ENCODE assay signal across 23 cellular contexts in genomic region chr17:40295471-40296457, GRCh38. TPM values are rescaled to one million over a fixed set of nuclear protein-coding genes. Genes with fewer than 3 reads are reported as not detected.
DNase-seq lines count a peak whose midpoint lies in the region; ATAC-seq and TF ChIP-seq lines count a peak whose summit lies in the region.
"Had no signal": no experiment of that assay in that cellular context is flagged by ENCODE, and none has a peak within 500 bp of the region (broad histone marks: within the 10 kb centered on the region; RNA-seq: fewer than 3 reads in every experiment).

No MANE protein-coding gene starts in this region.

- H2BK120ac ChIP-seq in H9 (ENCODE audit: low read depth, low read length, poor library complexity, severe bottlenecking): no peak overlapping the region

- H2BK20ac ChIP-seq in H9 (ENCODE audit: low read depth, low read length, poor library complexity, severe bottlenecking): no peak overlapping the region

- H3K4me3 ChIP-seq in adipocyte (ENCODE audit: low read length) (peak overlapping the region; percentile 28), HAP-1 (no peak overlapping the region)
- H3K4me3 ChIP-seq: A549, body of pancreas, gastroesophageal sphincter, GM12878, K562, Peyer's patch, transverse colon had no signal

- no peaks in the 10 kb centered on the region for H3K9me3 ChIP-seq in H9 (ENCODE audit: control insufficient read depth, low read depth, low read length)
- no peaks in the 10 kb centered on the region for H3K9me3 ChIP-seq in adipocyte (ENCODE audit: control insufficient read depth, low read length)
- H3K9me3 ChIP-seq in HAP-1: no peaks in the 10 kb centered on the region
- H3K9me3 ChIP-seq: A549, body of pancreas, gastroesophageal sphincter, Peyer's patch, transverse colon had no signal

- no peak overlapping the region for H3K56ac ChIP-seq in H9 (ENCODE audit: insufficient read length, low read depth, low read length)

- H3K36me3 Mint-ChIP-seq in activated CD4-positive, alpha-beta T cell treated with anti-CD3 and anti-CD28 coated beads for 36 hours (ENCODE audit: low read depth): peaks cover 71% of the 10 kb centered on the region
- H3K36me3 Mint-ChIP-seq in H9 (ENCODE audit: insufficient read depth in 1 of 3, low read depth in 3 of 3): peaks cover 47 to 93% (median 75%) of the 10 kb centered on the region in 3 experiments

- ATAC-seq in activated CD4-positive, alpha-beta T cell treated with anti-CD3 and anti-CD28 coated beads for 36 hours: peak; percentile 89
- ATAC-seq in sciatic nerve: no peak
- ATAC-seq in GM18909 (IDR thresholded peaks at IDR 0.05; ENCODE audit: poor library complexity, unreplicated experiment): no peak
- ATAC-seq: A549, body of pancreas, gastroesophageal sphincter, GM12878, K562 had no signal

- no peak overlapping the region for H2BK12ac ChIP-seq in H9 (ENCODE audit: insufficient read length, low read depth, low read length)

- H3K4me3 Mint-ChIP-seq in activated CD4-positive, alpha-beta T cell treated with anti-CD3 and anti-CD28 coated beads for 36 hours: no peak overlapping the region
- peak overlapping the region; percentile 8 to 52; a peak in 4 of 5 replicates for H3K4me3 Mint-ChIP-seq in H9

- H3K27ac ChIP-seq in H9 (ENCODE audit: insufficient read length, low read depth, low read length): peak overlapping the region; percentile 49
- H3K27ac ChIP-seq: A549, gastroesophageal sphincter, HL-60, Peyer's patch, transverse colon had no signal

- no peak overlapping the region for H2AFZ ChIP-seq in H9 (ENCODE audit: low read length)

- H3K79me1 ChIP-seq in H9 (ENCODE audit: insufficient read depth, low read depth, low read length, poor library complexity, severe bottlenecking): peaks cover 7% of the 10 kb centered on the region

- H3K9ac ChIP-seq in H9 (ENCODE audit: extremely low read depth, insufficient read length, low read length) (no peak overlapping the region), adipocyte (ENCODE audit: low read length) (peak overlapping the region; percentile 54)

- no peak overlapping the region for H2BK5ac ChIP-seq in H9 (ENCODE audit: insufficient read length, low read length)

- no peak overlapping the region for H4K8ac ChIP-seq in H9 (replicated peaks; ENCODE audit: insufficient read length, low read depth, low read length)

- no CpG with 5 or more reads among the region's 5 CpGs for WGBS in H9 (ENCODE audit: extremely low coverage, insufficient read length, low lambda C conversion rate)

- peaks cover 5% of the 10 kb centered on the region; the same call in 1 of the 2 replicates for H3K79me2 ChIP-seq in H9 (ENCODE audit: insufficient read depth, low read length)

- intact Hi-C loops in activated CD4-positive, alpha-beta T cell treated with anti-CD3 and anti-CD28 coated beads for 36 hours (cut with DNase I, micrococcal nuclease): no loop called here
- intact Hi-C loops in sciatic nerve (cut with DNase I): no loop called here

- DNase-seq in activated CD4-positive, alpha-beta T cell treated with anti-CD3 and anti-CD28 coated beads for 36 hours: no peak
- no peak for DNase-seq in activated CD4-positive, alpha-beta T cell treated with anti-CD3 and anti-CD28 coated beads for 4 hours
- no peak for DNase-seq in H9
- no peak for DNase-seq in adipocyte (ENCODE audit: low read depth)
- peak; percentile 41 for DNase-seq in sciatic nerve (ENCODE audit: low spot score)
- DNase-seq in middle frontal gyrus (ENCODE audit: extremely low spot score, low spot score): no peak
- DNase-seq in HAP-1 (ENCODE audit: low spot score in 2 of 2): no peak
- DNase-seq: activated CD8-positive, alpha-beta memory T cell treated with anti-CD3 and anti-CD28 coated beads for 24 hours; activated naive CD4-positive, alpha-beta T cell; body of pancreas; C1 segment of cervical spinal cord; dermis blood vessel endothelial cell; GDM1; NCI-H2171 treated with DMSO at 0.1 percent for 48 hours; NCI-H774; transverse colon had no signal

- H3T11ph ChIP-seq in H9 (ENCODE audit: low read length): no peak overlapping the region

- peaks cover 29% of the 10 kb centered on the region for H3K4me1 Mint-ChIP-seq in activated CD4-positive, alpha-beta T cell treated with anti-CD3 and anti-CD28 coated beads for 36 hours
- H3K4me1 Mint-ChIP-seq in H9: peaks cover 40 to 42% of the 10 kb centered on the region in 2 experiments

- H3K18ac ChIP-seq in H9 (ENCODE audit: insufficient read length, low read depth, low read length): no peak overlapping the region

- H3K9me3 Mint-ChIP-seq in activated CD4-positive, alpha-beta T cell treated with anti-CD3 and anti-CD28 coated beads for 36 hours (ENCODE audit: low read depth): no peaks in the 10 kb centered on the region
- no peaks in the 10 kb centered on the region for H3K9me3 Mint-ChIP-seq in H9

- peaks cover 6% of the 10 kb centered on the region; the same call in 1 of the 2 replicates for H3K4me1 ChIP-seq in H9 (ENCODE audit: insufficient read depth, low read length)
- H3K4me1 ChIP-seq in adipocyte (ENCODE audit: control insufficient read depth, insufficient read depth, low read length): peaks cover 62% of the 10 kb centered on the region
- no peaks in the 10 kb centered on the region for H3K4me1 ChIP-seq in HAP-1
- H3K4me1 ChIP-seq: A549, Peyer's patch, transverse colon had no signal

- no peaks in the 10 kb centered on the region for H3K36me3 ChIP-seq in adipocyte (ENCODE audit: control insufficient read depth, insufficient read depth, low read length, severe bottlenecking)
- peaks cover 96% of the 10 kb centered on the region for H3K36me3 ChIP-seq in HAP-1 (replicated peaks)
- H3K36me3 ChIP-seq: gastroesophageal sphincter, Peyer's patch, transverse colon had no signal

- H3K4me2 ChIP-seq in H9 (ENCODE audit: insufficient read depth, insufficient read length, low read length): peak overlapping the region; percentile 27
- H3K4me2 ChIP-seq: A549 had no signal

- TF ChIP-seq CTCF in H9 (conservative IDR thresholded peaks at IDR 0.05): no peak

- H3K27me3 ChIP-seq in H9 (ENCODE audit: insufficient read depth, low read length) (no peaks in the 10 kb centered on the region), adipocyte (replicated peaks; ENCODE audit: control insufficient read depth, insufficient read depth, low read length) (no peaks in the 10 kb centered on the region), HAP-1 (ENCODE audit: low read depth) (no peaks in the 10 kb centered on the region)
- H3K27me3 ChIP-seq: body of pancreas, gastroesophageal sphincter, Peyer's patch, transverse colon had no signal

- H4K5ac ChIP-seq in H9 (ENCODE audit: insufficient read length, low read depth, low read length): no peak overlapping the region

- no peak overlapping the region for H3K14ac ChIP-seq in H9 (ENCODE audit: insufficient read depth, low read length)

- no peak overlapping the region for H3K4ac ChIP-seq in H9 (ENCODE audit: low read depth, low read length)

- no peak overlapping the region for H3K27ac Mint-ChIP-seq in activated CD4-positive, alpha-beta T cell treated with anti-CD3 and anti-CD28 coated beads for 36 hours
- peak overlapping the region; percentile 72 to 97 (median 93); a peak in 6 of 7 replicates for H3K27ac Mint-ChIP-seq in H9

- H3K27me3 Mint-ChIP-seq in activated CD4-positive, alpha-beta T cell treated with anti-CD3 and anti-CD28 coated beads for 36 hours: no peaks in the 10 kb centered on the region
- no peaks in the 10 kb centered on the region for H3K27me3 Mint-ChIP-seq in H9 (ENCODE audit: low read depth)

- no peaks in the 10 kb centered on the region for H4K20me1 ChIP-seq in H9 (ENCODE audit: control insufficient read depth, insufficient read depth, insufficient read length)

- H4K91ac ChIP-seq in H9 (ENCODE audit: insufficient read length, low read depth, low read length): no peak overlapping the region

- no peak overlapping the region for H2AK5ac ChIP-seq in H9 (ENCODE audit: insufficient read length, low read length)

- H2BK15ac ChIP-seq in H9 (ENCODE audit: low read depth, low read length): no peak overlapping the region

- H3K23me2 ChIP-seq in H9 (ENCODE audit: insufficient read length, low read depth, low read length, poor library complexity, severe bottlenecking): no peaks in the 10 kb centered on the region

- no peak overlapping the region for H3K23ac ChIP-seq in H9 (ENCODE audit: insufficient read length, low read depth, low read length)

- POLR2A ChIA-PET in activated CD4-positive, alpha-beta T cell treated with anti-CD3 and anti-CD28 coated beads for 36 hours (lab: Charles Lee): interaction anchor here (0.9 to 2.1 kb wide), 3 partner anchors 12 to 49 kb away, joined by 3 to 8 read pairs (median 3); no protein-coding TSS in a partner anchor

- CTCF ChIA-PET in activated CD4-positive, alpha-beta T cell treated with anti-CD3 and anti-CD28 coated beads for 36 hours (lab: Charles Lee): interaction anchor here (0.6 to 1.4 kb wide), 5 partner anchors 76 to 285 kb away, joined by 3 to 7 read pairs (median 4); no protein-coding TSS in a partner anchor

- in situ Hi-C loops in HAP-1 (cut with MboI; ENCODE audit: low sequenced_read_pairs): loop anchor here (10.0 kb wide), 1 partner anchor 271 kb away; no protein-coding TSS in a partner anchor

RNA-seq across cellular contexts. Expression of gene CDC6, which starts 8.1 kb away (rescaled TPM):
- total RNA-seq in activated CD4-positive, alpha-beta T cell treated with anti-CD3 and anti-CD28 coated beads for 36 hours: 100 to 1,000 TPM; 105 to 171 TPM
- total RNA-seq in H9 (2021) (131 and 141 TPM in 2 replicates), sciatic nerve (1.0 TPM)

RNA-seq across cellular contexts. Expression of gene RARA, which starts 13.2 kb away (rescaled TPM):
- 10 to 100 TPM; 29.8 to 40.2 TPM for total RNA-seq in activated CD4-positive, alpha-beta T cell treated with anti-CD3 and anti-CD28 coated beads for 36 hours
- total RNA-seq in H9 (2021) (16.7 and 17.6 TPM in 2 replicates), sciatic nerve (74.4 TPM)

Comparison
In these comparisons a context has a peak if more than half of its experiments do, and no peak if none do; other contexts are left out.
1. RNA of gene CDC6, which starts 8.1 kb away (total RNA-seq): 105 to 171 TPM in activated CD4-positive, alpha-beta T cell treated with anti-CD3 and anti-CD28 coated beads for 36 hours and 131 to 141 TPM in H9; 1.0 TPM in sciatic nerve (single experiment); every median in the first group is over 10 times any median in the second.